Comparison of ENCODE assay signal across 9 cellular contexts in the genomic region with DNA sequence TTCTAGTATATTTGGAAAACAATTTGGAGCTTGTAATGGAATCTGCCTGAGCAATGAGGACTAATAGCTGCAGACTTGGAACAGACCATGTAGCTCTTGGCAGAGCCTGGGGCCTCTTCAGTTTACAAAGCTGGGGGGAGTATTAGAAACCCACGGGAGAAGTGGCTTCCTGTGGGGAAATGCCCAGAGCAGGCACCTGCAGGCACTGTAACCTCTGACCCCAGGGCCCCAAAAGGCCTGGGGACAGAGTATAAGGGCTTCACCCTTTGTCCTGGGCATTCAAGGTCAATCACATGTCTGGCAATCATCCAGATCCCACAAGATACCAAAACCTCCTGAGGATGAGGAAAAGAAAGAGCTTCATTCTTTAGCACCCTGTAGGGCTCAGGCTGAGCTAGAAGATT. TPM values are rescaled to one million over a fixed set of nuclear protein-coding genes. Genes with fewer than 3 reads are reported as not detected.
DNase-seq lines count a peak whose midpoint lies in the region; ATAC-seq and TF ChIP-seq lines count a peak whose summit lies in the region.
"Had no signal": no experiment of that assay in that cellular context is flagged by ENCODE, and none has a peak within 500 bp of the region (broad histone marks: within the 10 kb centered on the region; RNA-seq: fewer than 3 reads in every experiment).

No MANE protein-coding gene starts in this region.

- H3K9me2 ChIP-seq in GM23338 (ENCODE audit: insufficient read depth): no peaks in the 10 kb centered on the region

- H3F3A ChIP-seq in GM23338 (replicated peaks; ENCODE audit: low read depth): no peaks in the 10 kb centered on the region

- no peaks in the 10 kb centered on the region for H3K9me3 ChIP-seq in skeletal muscle satellite cell (replicated peaks; ENCODE audit: low read length)

- DNase-seq in EH (ENCODE audit: low read depth) (peak; percentile 83), left ventricle myocardium superior (peak; percentile 82), GM23338 (ENCODE audit: low spot score) (no peak), D341Med (ENCODE audit: low spot score) (no peak)
- no peak for DNase-seq in activated CD4-positive, alpha-beta T cell treated with anti-CD3 and anti-CD28 coated beads for 4 hours
- no peak for DNase-seq in activated CD8-positive, alpha-beta memory T cell treated with anti-CD3 and anti-CD28 coated beads, Interleukin-2, amount 50 U/mL, for 4 hours
- DNase-seq: NCI-H510A had no signal

- H3K4me3 ChIP-seq in skeletal muscle satellite cell (ENCODE audit: low read length) (no peak overlapping the region), GM23338 (no peak overlapping the region)

- peaks cover 25% of the 10 kb centered on the region for H3K4me1 Mint-ChIP-seq in GM23338

- no peak for TF ChIP-seq CTCF in GM23338 (conservative IDR thresholded peaks at IDR 0.05; ENCODE audit: low read depth in 2 of 2)

- H3K27ac ChIP-seq in angular gyrus (ENCODE audit: low read depth, low read length) (peak overlapping the region; percentile 64), GM23338 (ENCODE audit: low read depth) (no peak overlapping the region)

- no peak overlapping the region for H2AFZ ChIP-seq in GM23338

- no peaks in the 10 kb centered on the region for H3K9me3 Mint-ChIP-seq in GM23338

- H3K4me2 ChIP-seq in skeletal muscle satellite cell (ENCODE audit: low read length) (peak overlapping the region; percentile 23), GM23338 (no peak overlapping the region)

- no peak overlapping the region for H3K9ac ChIP-seq in skeletal muscle satellite cell (ENCODE audit: low read depth, low read length)

- H3K36me3 ChIP-seq in skeletal muscle satellite cell (ENCODE audit: insufficient read depth, low read length) (no peaks in the 10 kb centered on the region), GM23338 (ENCODE audit: insufficient read depth) (no peaks in the 10 kb centered on the region)

- H3K4me1 ChIP-seq in skeletal muscle satellite cell (ENCODE audit: control insufficient read depth, insufficient read depth, low read length): peaks cover 36% of the 10 kb centered on the region
- H3K4me1 ChIP-seq in GM23338 (ENCODE audit: insufficient read depth): peaks cover 15% of the 10 kb centered on the region; the same call in 1 of the 2 replicates

- H3K79me2 ChIP-seq in GM23338 (replicated peaks; ENCODE audit: insufficient read depth): no peaks in the 10 kb centered on the region

- peaks cover 11% of the 10 kb centered on the region for H3K27me3 Mint-ChIP-seq in GM23338 (ENCODE audit: insufficient read depth, low read depth, poor library complexity)

- H3K4me3 Mint-ChIP-seq in GM23338: no peak overlapping the region

- no peaks in the 10 kb centered on the region for H4K20me1 ChIP-seq in GM23338 (replicated peaks; ENCODE audit: insufficient read depth)

- peak; percentile 82 for ATAC-seq in left ventricle myocardium superior
- no peak for ATAC-seq in GM23338

- intact Hi-C loops in left ventricle myocardium superior (cut with micrococcal nuclease): loop anchor here (10.0 kb wide), 1 partner anchor 67 kb away; no protein-coding TSS in a partner anchor

- H3K36me3 Mint-ChIP-seq in GM23338 (ENCODE audit: low read depth): no peaks in the 10 kb centered on the region

- H3K27me3 ChIP-seq in skeletal muscle satellite cell (ENCODE audit: control insufficient read depth, insufficient read depth, low read length): no peaks in the 10 kb centered on the region
- no peaks in the 10 kb centered on the region for H3K27me3 ChIP-seq in GM23338 (ENCODE audit: insufficient read depth)

- H3K27ac Mint-ChIP-seq in GM23338: no peak overlapping the region

TF ChIP-seq in GM23338, 12 proteins besides CTCF, POLR2A, EP300 and RAD21:
- no peak for TF ChIP-seq ZNF331 (CRISPR knock-in tag; IDR thresholded peaks at IDR 0.05; ENCODE audit: low read depth)
- no peak for TF ChIP-seq REST (IDR thresholded peaks at IDR 0.05; ENCODE audit: unreplicated experiment)
- TF ChIP-seq EZH2 (IDR thresholded peaks at IDR 0.05; ENCODE audit: low read depth, unreplicated experiment): no peak
- no peak for TF ChIP-seq POLR2AphosphoS5 (IDR thresholded peaks at IDR 0.05; ENCODE audit: low read depth)
- TF ChIP-seq STAT1 (IDR thresholded peaks at IDR 0.05; ENCODE audit: unreplicated experiment): no peak
- no peak for TF ChIP-seq NANOG (IDR thresholded peaks at IDR 0.05; ENCODE audit: borderline replicate concordance)
- no peak for TF ChIP-seq CREB1 (CRISPR knock-in tag; IDR thresholded peaks at IDR 0.05; ENCODE audit: low read depth)

RNA-seq across cellular contexts. Expression of gene PKIG, which starts 19.4 kb away (rescaled TPM):
- total RNA-seq in left ventricle myocardium superior: 195 TPM
- total RNA-seq in skeletal muscle satellite cell (2012; rRNA removed): 57.3 and 74.9 TPM in 2 replicates
- 23.9 and 33.2 TPM in 2 replicates for total RNA-seq in GM23338 (2014; rRNA removed; shearing (Covaris generic))
- 29.7 and 34.9 TPM in 2 replicates for polyA plus RNA-seq in GM23338 (2016; fragmentation: Nextera tagmentation; extraction: Ambion mirVana)

RNA-seq across cellular contexts. Expression of gene ADA, which starts 49.7 kb away (rescaled TPM):
- 8.5 TPM for total RNA-seq in left ventricle myocardium superior
- total RNA-seq in skeletal muscle satellite cell (2012; rRNA removed): 16.5 and 21.6 TPM in 2 replicates
- total RNA-seq in GM23338 (2014; rRNA removed; shearing (Covaris generic)): 12.7 and 16.2 TPM in 2 replicates
- 14.6 and 15.8 TPM in 2 replicates for polyA plus RNA-seq in GM23338 (2016; fragmentation: Nextera tagmentation; extraction: Ambion mirVana)

Comparison
In these comparisons a context has a peak if more than half of its experiments do, and no peak if none do; other contexts are left out.
1. DNase-seq: peak in EH (single experiment) and left ventricle myocardium superior (single experiment); none in GM23338 (single experiment), activated CD4-positive, alpha-beta T cell treated with anti-CD3 and anti-CD28 coated beads for 4 hours (0 of 2), activated CD8-positive, alpha-beta memory T cell treated with anti-CD3 and anti-CD28 coated beads, Interleukin-2, amount 50 U/mL, for 4 hours (single experiment) and D341Med (single experiment).